In the genomic region with DNA sequence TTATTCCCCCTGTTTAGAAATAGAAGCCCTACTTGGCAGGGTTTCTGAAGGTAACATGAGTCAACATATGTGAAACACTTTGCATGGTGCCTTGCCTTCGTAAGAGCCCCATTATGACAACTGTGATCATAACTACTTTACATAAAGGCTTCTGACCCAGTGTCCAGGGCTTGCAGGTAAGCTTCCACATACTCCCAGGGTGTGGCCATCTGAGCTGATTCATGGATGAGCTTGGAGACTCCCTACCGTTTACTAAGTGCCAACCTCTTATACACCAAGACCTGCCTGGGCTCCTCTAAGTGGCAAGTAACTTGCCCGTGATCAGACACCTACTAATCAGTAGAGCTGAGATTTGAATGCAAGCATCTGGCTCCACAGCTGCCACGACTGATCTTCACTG, we compare ENCODE assay signal across 21 cellular contexts.
DNase-seq lines count a peak whose midpoint lies in the region; ATAC-seq, FAIRE-seq and TF ChIP-seq lines count a peak whose summit lies in the region.
"Had no signal": no experiment of that assay in that cellular context is flagged by ENCODE, and none has a peak within 500 bp of the region (broad histone marks: within the 10 kb centered on the region; RNA-seq: fewer than 3 reads in every experiment).

No MANE protein-coding gene starts in this region.

- H3K27me3 ChIP-seq in breast epithelium (no peaks in the 10 kb centered on the region), bronchial epithelial cell (ENCODE audit: control insufficient read depth, insufficient read depth, low read length) (no peaks in the 10 kb centered on the region)
- H3K27me3 ChIP-seq: MG63 had no signal

- no peaks in the 10 kb centered on the region for H3K36me3 Mint-ChIP-seq in MCF 10A (ENCODE audit: insufficient read depth, unreplicated experiment)
- H3K36me3 Mint-ChIP-seq: CD4-positive, CD25-positive, alpha-beta regulatory T cell had no signal

- CTCF ChIA-PET in MCF 10A (lab: Yijun Ruan, JAX): interaction anchor here (1.2 to 29.7 kb wide), 4 partner anchors 14 to 99 kb away, joined by 3 to 633 read pairs (median 52); a partner anchor contains a TSS

- peaks cover 7% of the 10 kb centered on the region for H3K4me1 Mint-ChIP-seq in MCF 10A (ENCODE audit: insufficient read depth, unreplicated experiment)
- H3K4me1 Mint-ChIP-seq: CD4-positive, CD25-positive, alpha-beta regulatory T cell had no signal

- no peak overlapping the region for H3K27ac Mint-ChIP-seq in MCF 10A (ENCODE audit: low read depth, unreplicated experiment)
- H3K27ac Mint-ChIP-seq: B cell; CD4-positive, CD25-positive, alpha-beta regulatory T cell; H9 had no signal

- H3K4me3 Mint-ChIP-seq in MCF 10A (ENCODE audit: unreplicated experiment): no peak overlapping the region
- H3K4me3 Mint-ChIP-seq: B cell; CD4-positive, CD25-positive, alpha-beta regulatory T cell; H9 had no signal

- no peaks in the 10 kb centered on the region for H3K9me3 Mint-ChIP-seq in MCF 10A (ENCODE audit: unreplicated experiment)
- H3K9me3 Mint-ChIP-seq: CD4-positive, CD25-positive, alpha-beta regulatory T cell; H9 had no signal

- TF ChIP-seq POLR2A in breast epithelium (IDR thresholded peaks at IDR 0.05): no peak
- TF ChIP-seq POLR2A in GM18505 (IDR thresholded peaks at IDR 0.05; ENCODE audit: borderline replicate concordance, extremely low read depth, insufficient read depth, insufficient read length): no peak

- H3K27me3 Mint-ChIP-seq in MCF 10A (ENCODE audit: insufficient read depth, unreplicated experiment): no peaks in the 10 kb centered on the region
- H3K27me3 Mint-ChIP-seq: B cell had no signal

- TF ChIP-seq CTCF in MCF 10A (IDR thresholded peaks at IDR 0.05; ENCODE audit: unreplicated experiment) (no peak), breast epithelium (IDR thresholded peaks at IDR 0.05) (no peak), bronchial epithelial cell (IDR thresholded peaks at IDR 0.05; ENCODE audit: insufficient read depth, low read length, severe bottlenecking) (no peak)

- H3K36me3 ChIP-seq in breast epithelium (no peaks in the 10 kb centered on the region), bronchial epithelial cell (ENCODE audit: control insufficient read depth, insufficient read depth, low read length) (no peaks in the 10 kb centered on the region)
- H3K36me3 ChIP-seq: MG63 had no signal

- DNase-seq in MCF 10A (ENCODE audit: unreplicated experiment) (peak; percentile 26), breast epithelium (ENCODE audit: low spot score in 2 of 2) (no peak), NCI-H524 treated with DMSO at 0.1 percent for 48 hours (lab: John Stamatoyannopoulos, UW) (peak; percentile 54), bronchial epithelial cell (ENCODE audit: low read depth) (peak; percentile 46), substantia nigra (lab: John Stamatoyannopoulos, UW) (no peak), T-helper 9 cell (no peak)
- DNase-seq: CD4-positive, CD25-positive, alpha-beta regulatory T cell; COR-L47; DMS153; GDM1; H9; MG63; NCI-H1048; NCI-H1436 treated with DMSO at 0.1 percent for 48 hours; NCI-H2227 treated with DMSO at 0.1 percent for 48 hours; NCI-H510A treated with DMSO at 0.1 percent for 48 hours; OCI-M1; RPMI8226 had no signal

- no peak overlapping the region for H3K4me3 ChIP-seq in breast epithelium
- no peak overlapping the region for H3K4me3 ChIP-seq in bronchial epithelial cell (ENCODE audit: low read depth, low read length)
- H3K4me3 ChIP-seq: MG63 had no signal

- H3K4me1 ChIP-seq in breast epithelium: no peaks in the 10 kb centered on the region

- no peak for FAIRE-seq in bronchial epithelial cell (lab: Jason Lieb, UNC)

- H3K9me3 ChIP-seq in breast epithelium: no peaks in the 10 kb centered on the region
- H3K9me3 ChIP-seq: MG63 had no signal

- no peak overlapping the region for H3K27ac ChIP-seq in breast epithelium
- H3K27ac ChIP-seq in substantia nigra (ENCODE audit: low read depth, low read length, poor library complexity, severe bottlenecking): no peak overlapping the region
- H3K27ac ChIP-seq: KMS-11 had no signal

- no TSS peak for BruUV-seq in MCF 10A (replicated peaks; lab: Mats Ljungman, UMichigan)

- POLR2A ChIA-PET in MCF 10A (lab: Yijun Ruan, JAX): interaction anchor here (0.9 kb wide), 1 partner anchor 49 kb away, joined by 3 read pairs; no protein-coding TSS in a partner anchor

- intact Hi-C loops in MCF 10A (cut with micrococcal nuclease): no loop called here
- intact Hi-C loops in breast epithelium (cut with DNase I; ENCODE audit: low total_unique reads): no loop called here

- ATAC-seq in GM18505 (IDR thresholded peaks at IDR 0.05; ENCODE audit: unreplicated experiment): no peak

Comparison
In these comparisons a context has a peak if more than half of its experiments do, and no peak if none do; other contexts are left out.
1. DNase-seq: peak in MCF 10A (single experiment), NCI-H524 treated with DMSO at 0.1 percent for 48 hours (single experiment) and bronchial epithelial cell (single experiment); none in breast epithelium (0 of 2), substantia nigra (0 of 49) and T-helper 9 cell (single experiment).